1 cellular context compared by ENCODE assay signal in genomic region chr5:10593531-10594181, GRCh38.
TF ChIP-seq lines count a peak whose summit lies in the region.

No MANE protein-coding gene starts in this region.

TF ChIP-seq in K562, 482 proteins besides CTCF, POLR2A, EP300 and RAD21 (continued from another document):
- TF ChIP-seq CUX1 (CRISPR knock-in tag; IDR thresholded peaks at IDR 0.05) (peak; percentile 36; the same call in 1 of the 2 replicates), EHMT2 (IDR thresholded peaks at IDR 0.05) (0 out of 2 replicates have a peak, but pooled peaks have one; percentile 11)
TF ChIP-seq in K562: peak in this region for 2.
